ENCODE assay signal across 29 cellular contexts in genomic region chr18:47342566-47342965, GRCh38.
"Had no signal": no experiment of that assay in that cellular context is flagged by ENCODE, and none has a peak within 500 bp of the region (broad histone marks: within the 10 kb centered on the region; RNA-seq: fewer than 3 reads in every experiment).

No MANE protein-coding gene starts in this region.

- H3K4me1 ChIP-seq: adrenal gland, body of pancreas, esophagus squamous epithelium, gastroesophageal sphincter, heart right ventricle had no signal

- H3K4me3 ChIP-seq: adrenal gland, body of pancreas, esophagus squamous epithelium, gastroesophageal sphincter, heart right ventricle had no signal

- H3K9me3 ChIP-seq: adrenal gland, body of pancreas, esophagus squamous epithelium, gastroesophageal sphincter, heart right ventricle had no signal

- DNase-seq: activated B cell treated with CpG ODN at 0.5 μM for 24 hours; activated CD4-positive, alpha-beta T cell treated with anti-CD3 and anti-CD28 coated beads for 48 hours; activated CD4-positive, alpha-beta T cell treated with anti-CD3 and anti-CD28 coated beads, Interleukin-2, amount 50 U/mL, for 1 hour; activated CD4-positive, alpha-beta T cell treated with anti-CD3 and anti-CD28 coated beads, Interleukin-2, amount 50 U/mL, for 48 hours; activated CD8-positive, alpha-beta memory T cell treated with anti-CD3 and anti-CD28 coated beads for 24 hours; activated CD8-positive, alpha-beta T cell treated with anti-CD3 and anti-CD28 coated beads for 36 hours; activated effector memory CD4-positive, alpha-beta T cell treated with anti-CD3 and anti-CD28 coated beads, Interleukin-2, amount 50 U/mL, for 16 hours; activated naive CD4-positive, alpha-beta T cell treated with anti-CD3 and anti-CD28 coated beads for 36 hours; activated naive CD8-positive, alpha-beta T cell treated with anti-CD3 and anti-CD28 coated beads for 36 hours; activated naive CD8-positive, alpha-beta T cell treated with anti-CD3 and anti-CD28 coated beads, Interleukin-2, amount 50 U/mL, for 24 hours; activated T-cell treated with anti-CD3 and anti-CD28 coated beads, Interleukin-2, amount 50 U/mL, for 4 hours; adrenal gland; amygdala; aorta; body of pancreas; caudate nucleus; cortex of kidney; dermis blood vessel endothelial cell; effector CD4-positive, alpha-beta T cell; effector memory CD8-positive, alpha-beta T cell; erythroblast; esophagus squamous epithelium; foreskin melanocyte; heart right ventricle; T-helper 17 cell; T1000; WERI-Rb-1 had no signal

- H3K27ac ChIP-seq: adrenal gland, body of pancreas, esophagus squamous epithelium, gastroesophageal sphincter, heart right ventricle, WERI-Rb-1 had no signal

- H3K27me3 ChIP-seq: adrenal gland, body of pancreas, esophagus squamous epithelium had no signal

- ATAC-seq: activated CD4-positive, CD25-positive, alpha-beta regulatory T cell treated with anti-CD3 and anti-CD28 coated beads, Interleukin-2, amount 50 U/mL, for 24 hours; activated CD8-positive, alpha-beta T cell treated with anti-CD3 and anti-CD28 coated beads for 36 hours; activated naive CD8-positive, alpha-beta T cell treated with anti-CD3 and anti-CD28 coated beads, Interleukin-2, amount 50 U/mL, for 24 hours; activated T-cell treated with anti-CD3 and anti-CD28 coated beads, Interleukin-2, amount 50 U/mL, for 4 hours; body of pancreas; effector memory CD8-positive, alpha-beta T cell; gastroesophageal sphincter; heart right ventricle; T-helper 17 cell had no signal

- H3K36me3 ChIP-seq: adrenal gland, esophagus squamous epithelium, gastroesophageal sphincter, heart right ventricle, WERI-Rb-1 had no signal
